In the genomic region with DNA sequence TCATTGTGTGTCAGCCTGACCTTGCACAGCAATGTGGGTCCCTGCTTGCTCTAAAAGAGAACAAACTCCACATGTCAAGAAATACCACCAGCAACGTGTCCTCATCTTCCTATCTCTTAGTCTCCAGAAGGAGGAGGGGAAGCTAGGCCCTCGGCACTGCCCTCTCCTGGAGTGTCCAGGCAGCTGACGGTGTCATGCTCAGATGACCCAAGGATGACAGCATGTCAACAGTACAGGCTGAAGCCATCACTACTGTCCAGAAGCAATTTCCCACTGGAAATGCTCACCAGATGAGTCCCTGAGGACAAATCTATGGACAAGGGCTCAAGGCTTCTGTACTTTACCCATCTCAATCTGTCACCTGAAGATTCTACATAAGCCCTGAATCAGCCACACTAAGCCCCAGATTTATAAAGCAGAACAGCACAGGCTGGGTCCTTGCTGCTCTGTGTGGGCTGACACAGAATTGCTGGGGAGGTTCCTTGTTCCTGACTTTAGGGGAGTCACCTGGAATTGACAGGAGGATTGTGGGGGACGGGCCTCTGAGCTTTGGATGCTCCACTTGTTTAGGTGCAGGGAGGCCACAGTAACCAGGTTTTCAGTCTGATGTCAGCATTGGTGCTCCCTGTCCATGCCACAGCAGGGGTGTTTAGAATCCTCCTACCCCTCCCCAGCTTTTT, we compare ENCODE assay signal across 8 cellular contexts.
DNase-seq lines count a peak whose midpoint lies in the region; ATAC-seq and TF ChIP-seq lines count a peak whose summit lies in the region.

No MANE protein-coding gene starts in this region.

- no peaks in the 10 kb centered on the region for H3K9me3 Mint-ChIP-seq in natural killer cell

- no peaks in the 10 kb centered on the region for H3K4me1 Mint-ChIP-seq in natural killer cell

- no peak for ATAC-seq in natural killer cell

- H3K27me3 Mint-ChIP-seq in natural killer cell (ENCODE audit: low read depth in 2 of 2), result no peaks in the 10 kb centered on the region

- DNase-seq in GM12865 (ENCODE audit: low read depth) (peak; percentile 38), OCI-M1 (lab: John Stamatoyannopoulos, UW) (peak; percentile 68), fibroblast of mammary gland (ENCODE audit: low read depth) (peak; percentile 45), pons (ENCODE audit: low spot score) (peak; percentile 66), ureter (ENCODE audit: low spot score) (no peak), natural killer cell (no peak), NCI-H1930 (lab: John Stamatoyannopoulos, UW) (no peak), GM19240 (ENCODE audit: insufficient read length, low spot score) (no peak)

- no peaks in the 10 kb centered on the region for H3K36me3 Mint-ChIP-seq in natural killer cell

- intact Hi-C loops in natural killer cell (cut with micrococcal nuclease), result no loop called here

- H3K4me3 Mint-ChIP-seq in natural killer cell, result no peak overlapping the region

- TF ChIP-seq CTCF in GM12865 (IDR thresholded peaks at IDR 0.05; ENCODE audit: insufficient read depth, low read depth, low read length, missing control alignments) (peak; percentile 36), fibroblast of mammary gland (conservative IDR thresholded peaks at IDR 0.05; ENCODE audit: control insufficient read depth, insufficient read depth, low read depth, low read length) (peak; percentile 45), natural killer cell (IDR thresholded peaks at IDR 0.05) (no peak)

- no peak overlapping the region for H3K27ac Mint-ChIP-seq in natural killer cell

- no peak overlapping the region for H3K4me3 ChIP-seq in GM12865 (ENCODE audit: low read depth, low read length)
- no peak overlapping the region for H3K4me3 ChIP-seq in fibroblast of mammary gland (ENCODE audit: control insufficient read depth, low read depth, low read length)

Comparison
In these comparisons a context has a peak if more than half of its experiments do, and no peak if none do; other contexts are left out.
1. DNase-seq: peak in GM12865 (single experiment), OCI-M1 (single experiment), fibroblast of mammary gland (single experiment) and pons (single experiment); none in ureter (single experiment), natural killer cell (single experiment), NCI-H1930 (0 of 2) and GM19240 (single experiment).